Comparison of ENCODE assay signal across 8 cellular contexts in the genomic region with DNA sequence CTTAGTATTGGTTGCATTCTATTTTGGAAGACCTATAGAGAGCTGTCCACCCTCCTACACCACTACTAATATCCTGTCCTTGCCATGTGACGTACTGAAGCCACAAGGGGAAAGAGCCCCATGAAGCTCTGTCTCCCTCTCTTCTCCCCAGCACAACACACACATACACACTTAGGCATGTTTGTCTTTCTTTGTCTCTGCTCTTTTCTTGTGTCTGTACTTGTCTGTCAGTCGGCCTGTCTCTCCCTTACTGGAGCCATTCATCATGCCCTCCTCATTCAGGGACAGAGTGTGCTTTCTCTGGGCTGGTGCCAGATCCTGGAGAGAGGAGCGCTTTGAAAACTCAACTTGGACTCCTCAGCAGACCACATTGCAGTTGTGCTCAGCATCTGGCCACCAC. TPM values are rescaled to one million over a fixed set of nuclear protein-coding genes. Genes with fewer than 3 reads are reported as not detected.
A peak's percentile ranks its signal among the peaks of the same experiment; 100 is the strongest.
DNase-seq lines count a peak whose midpoint lies in the region; ATAC-seq and TF ChIP-seq lines count a peak whose summit lies in the region.

No MANE protein-coding gene starts in this region.

- ATAC-seq in GM21381 (IDR thresholded peaks at IDR 0.05; ENCODE audit: unreplicated experiment), result no peak
- no peak for ATAC-seq in HG03565 (IDR thresholded peaks at IDR 0.05; ENCODE audit: unreplicated experiment)
- ATAC-seq in GM19455 (IDR thresholded peaks at IDR 0.05; ENCODE audit: unreplicated experiment), result no peak
- no peak for ATAC-seq in HG02884 (IDR thresholded peaks at IDR 0.05; ENCODE audit: unreplicated experiment)

- no peak for TF ChIP-seq CTCF in VCaP (conservative IDR thresholded peaks at IDR 0.05)

- H3K27ac ChIP-seq in VCaP, result peak overlapping the region; percentile 16; the same call in 1 of the 2 replicates

- in situ Hi-C loops in G401 (cut with HindIII; ENCODE audit: low sequenced_read_pairs), result no loop called here

- DNase-seq in G401 (ENCODE audit: low spot score) (peak; percentile 54), fibroblast of the conjunctiva (ENCODE audit: low read depth) (peak; percentile 29), pons (ENCODE audit: low spot score) (peak; percentile 86)

RNA-seq across cellular contexts. Expression of a gene that starts 47.6 kb away (rescaled TPM):
- 95.3 and 121 TPM in 2 replicates for total RNA-seq in G401 (2014; rRNA removed; shearing (Covaris generic))

Comparison
In these comparisons a context has a peak if more than half of its experiments do, and no peak if none do; other contexts are left out.
1. DNase-seq: peak in every context shown above with its lines; median percentile 86 in pons; 54 in G401; 29 in fibroblast of the conjunctiva.